Comparison of ENCODE assay signal across 8 cellular contexts in genomic region chr2:240567137-240567871, GRCh38. TPM values are rescaled to one million over a fixed set of nuclear protein-coding genes. Genes with fewer than 3 reads are reported as not detected.
DNase-seq lines count a peak whose midpoint lies in the region; ATAC-seq, FAIRE-seq and TF ChIP-seq lines count a peak whose summit lies in the region.

No MANE protein-coding gene starts in this region.

- 43% methylated on average over 26 of the region's 26 CpGs for WGBS in liver
- WGBS in testis, 2 donors, result 32 to 34% methylated on average over 14 to 26 of the region's 26 CpGs

- peak; percentile 46 for DNase-seq in bronchial epithelial cell (ENCODE audit: low read depth)
- peak; percentile 12 for DNase-seq in testis
- no peak for DNase-seq in NCI-H1105 treated with DMSO at 0.1 percent for 48 hours (lab: John Stamatoyannopoulos, UW)
- DNase-seq in RPMI8226, result no peak
- DNase-seq in cortex of kidney (lab: John Stamatoyannopoulos, UW), result no peak

- H3K4me3 ChIP-seq in bronchial epithelial cell (ENCODE audit: low read depth, low read length), result peak overlapping the region; percentile 65
- H3K4me3 ChIP-seq in liver (ENCODE audit: low read depth in 1 of 3, low read length in 3 of 3), result peak overlapping the region; percentile 45 to 82 (median 77)
- peak overlapping the region; percentile 53 to 57 for H3K4me3 ChIP-seq in testis

- intact Hi-C loops in testis (cut with DNase I; ENCODE audit: low total_unique reads), result no loop called here

- H3K36me3 ChIP-seq in bronchial epithelial cell (ENCODE audit: control insufficient read depth, insufficient read depth, low read length), result no peaks in the 10 kb centered on the region
- H3K36me3 ChIP-seq in liver (ENCODE audit: control insufficient read depth in 4 of 4, insufficient read depth in 3 of 4, low read depth in 1 of 4, low read length in 3 of 4), result peaks cover 0 to 2% (median 0%) of the 10 kb centered on the region in 4 donors
- no peaks in the 10 kb centered on the region for H3K36me3 ChIP-seq in testis (ENCODE audit: low read depth, missing control alignments)

- TF ChIP-seq CTCF in bronchial epithelial cell (IDR thresholded peaks at IDR 0.05; ENCODE audit: insufficient read depth, low read length, severe bottlenecking) (no peak), liver (IDR thresholded peaks at IDR 0.05; ENCODE audit: low read depth, low read length, missing input control) (no peak), testis (IDR thresholded peaks at IDR 0.05) (no peak)

- H3K27me3 ChIP-seq in bronchial epithelial cell (ENCODE audit: control insufficient read depth, insufficient read depth, low read length), result no peaks in the 10 kb centered on the region
- no peaks in the 10 kb centered on the region for H3K27me3 ChIP-seq in liver (ENCODE audit: control insufficient read depth in 4 of 4, insufficient read depth in 4 of 4, low read length in 3 of 4)
- no peaks in the 10 kb centered on the region for H3K27me3 ChIP-seq in testis

- H3K9me3 ChIP-seq in liver (ENCODE audit: control insufficient read depth in 4 of 4, low read length in 3 of 4) (no peaks in the 10 kb centered on the region), testis (no peaks in the 10 kb centered on the region)

- H3K9ac ChIP-seq in liver (ENCODE audit: low read depth in 1 of 2, low read length in 2 of 2), result peak overlapping the region; percentile 22 to 55

- peaks cover 24 to 42% (median 35%) of the 10 kb centered on the region in 4 donors for H3K4me1 ChIP-seq in liver (ENCODE audit: control insufficient read depth in 4 of 4, insufficient read depth in 4 of 4, low read length in 3 of 4)
- peaks cover 39% of the 10 kb centered on the region for H3K4me1 ChIP-seq in testis

- FAIRE-seq in bronchial epithelial cell (lab: Jason Lieb, UNC), result no peak

- TF ChIP-seq POLR2A in GM18505 (IDR thresholded peaks at IDR 0.05; ENCODE audit: borderline replicate concordance, extremely low read depth, insufficient read depth, insufficient read length), result peak; percentile 10
- TF ChIP-seq POLR2A in testis (IDR thresholded peaks at IDR 0.05), result no peak

- no peak for TF ChIP-seq RAD21 in liver (IDR thresholded peaks at IDR 0.05)

- no peak for ATAC-seq in GM18505 (IDR thresholded peaks at IDR 0.05; ENCODE audit: unreplicated experiment)
- peak; percentile 5 for ATAC-seq in SK-N-SH treated with all-trans-retinoic acid at 6 μM for 48 hours

- H3K27ac ChIP-seq in liver (ENCODE audit: low read depth in 1 of 2, low read length in 2 of 2) (peak overlapping the region; percentile 70 to 82), testis (peak overlapping the region; percentile 59 to 85)

TF ChIP-seq in SK-N-SH treated with all-trans-retinoic acid at 6 μM for 48 hours, 23 proteins besides CTCF, POLR2A, EP300 and RAD21 (continues in another document):
- TF ChIP-seq GLIS3 (CRISPR knock-in tag; IDR thresholded peaks at IDR 0.05) (no peak), ZFP30 (CRISPR knock-in tag; IDR thresholded peaks at IDR 0.05) (no peak), ESRRG (CRISPR knock-in tag; IDR thresholded peaks at IDR 0.05) (no peak), ISL1 (CRISPR knock-in tag; IDR thresholded peaks at IDR 0.05) (no peak), CSDC2 (CRISPR knock-in tag; IDR thresholded peaks at IDR 0.05) (no peak), ZC3H10 (CRISPR knock-in tag; IDR thresholded peaks at IDR 0.05) (no peak), PATZ1 (CRISPR knock-in tag; IDR thresholded peaks at IDR 0.05; ENCODE audit: borderline replicate concordance) (no peak), SNAI2 (CRISPR knock-in tag; IDR thresholded peaks at IDR 0.05) (no peak), OSR1 (CRISPR knock-in tag; IDR thresholded peaks at IDR 0.05) (no peak)
- TF ChIP-seq, protein P1, sequence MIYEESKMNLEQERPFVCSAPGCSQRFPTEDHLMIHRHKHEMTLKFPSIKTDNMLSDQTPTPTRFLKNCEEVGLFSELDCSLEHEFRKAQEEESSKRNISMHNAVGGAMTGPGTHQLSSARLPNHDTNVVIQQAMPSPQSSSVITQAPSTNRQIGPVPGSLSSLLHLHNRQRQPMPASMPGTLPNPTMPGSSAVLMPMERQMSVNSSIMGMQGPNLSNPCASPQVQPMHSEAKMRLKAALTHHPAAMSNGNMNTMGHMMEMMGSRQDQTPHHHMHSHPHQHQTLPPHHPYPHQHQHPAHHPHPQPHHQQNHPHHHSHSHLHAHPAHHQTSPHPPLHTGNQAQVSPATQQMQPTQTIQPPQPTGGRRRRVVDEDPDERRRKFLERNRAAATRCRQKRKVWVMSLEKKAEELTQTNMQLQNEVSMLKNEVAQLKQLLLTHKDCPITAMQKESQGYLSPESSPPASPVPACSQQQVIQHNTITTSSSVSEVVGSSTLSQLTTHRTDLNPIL (CRISPR knock-in tag; IDR thresholded peaks at IDR 0.05; ENCODE audit: low read depth), result no peak

TF ChIP-seq in liver, 16 proteins besides CTCF, POLR2A, EP300 and RAD21:
- TF ChIP-seq FOXA2 (IDR thresholded peaks at IDR 0.05) (no peak), ZBTB33 (IDR thresholded peaks at IDR 0.05) (no peak), RXRA (IDR thresholded peaks at IDR 0.05) (no peak)

RNA-seq across cellular contexts. Expression of gene RNPEPL1, which starts 1.0 kb away (rescaled TPM):
- 10.8 and 12.3 TPM in 2 replicates for total RNA-seq in bronchial epithelial cell
- 10 to 100 TPM; 26.1 to 32.8 TPM for total RNA-seq in liver
- polyA plus RNA-seq in liver, result 10 to 100 TPM; 24.8 to 43.9 TPM
- total RNA-seq in testis, result 10 to 100 TPM; 39.1 to 48.5 TPM
- 28.9 TPM for polyA plus RNA-seq in testis (ENCODE audit: insufficient read depth, low read depth, low replicate concordance)

RNA-seq across cellular contexts. Expression of gene DUSP28, which starts 7.1 kb away (rescaled TPM):
- total RNA-seq in bronchial epithelial cell, result 1.9 and 2.1 TPM in 2 replicates
- total RNA-seq in liver, result 1 to 10 TPM; 1.9 to 3.5 TPM
- polyA plus RNA-seq in liver, result 1 to 10 TPM; 2.4 to 4.1 TPM
- 10 to 100 TPM; 24.7 to 37.6 TPM for total RNA-seq in testis
- polyA plus RNA-seq in testis (ENCODE audit: insufficient read depth, low read depth, low replicate concordance), result 19.3 TPM

RNA-seq across cellular contexts. Expression of gene ANKMY1, which starts 9.5 kb away (rescaled TPM):
- 10.8 and 15.8 TPM in 2 replicates for total RNA-seq in bronchial epithelial cell
- total RNA-seq in liver, result 10 to 100 TPM in 1 of 2 donors, 1 to 10 TPM in 1; 5.4 to 12.8 TPM
- 1 to 10 TPM; 2.5 to 3.0 TPM for polyA plus RNA-seq in liver
- 10 to 100 TPM; 57.3 to 75.7 TPM for total RNA-seq in testis
- polyA plus RNA-seq in testis (ENCODE audit: insufficient read depth, low read depth, low replicate concordance), result 92.5 TPM

RNA-seq across cellular contexts. Expression of gene CAPN10, which starts 19.2 kb away (rescaled TPM):
- total RNA-seq in bronchial epithelial cell (13.4 and 22.4 TPM in 2 replicates), liver (10 to 100 TPM in 1 of 2 donors, 1 to 10 TPM in 1; 5.3 to 11.3 TPM), testis (100 to 1,000 TPM in 1 of 2 donors, 10 to 100 TPM in 1; 66.5 to 104 TPM)
- polyA plus RNA-seq in liver (1 to 10 TPM; 4.8 to 7.6 TPM), testis (ENCODE audit: insufficient read depth, low read depth, low replicate concordance) (29.8 TPM)

RNA-seq across cellular contexts. Expression of gene GPR35, which starts 58.0 kb away (rescaled TPM):
- total RNA-seq in bronchial epithelial cell (0.26 and 0.38 TPM in 2 replicates), liver (1 to 10 TPM in 1 of 2 donors, under 1 TPM in 1; 0.50 to 2.4 TPM), testis (10 to 100 TPM in 1 of 2 donors, 1 to 10 TPM in 1; 9.5 to 11.5 TPM)
- polyA plus RNA-seq in liver (under 1 TPM; 0.30 to 0.38 TPM), testis (ENCODE audit: insufficient read depth, low read depth, low replicate concordance) (3.1 TPM)

Comparison
In these comparisons a context has a peak if more than half of its experiments do, and no peak if none do; other contexts are left out.
1. DNase-seq: peak in bronchial epithelial cell (single experiment) and testis (single experiment); none in NCI-H1105 treated with DMSO at 0.1 percent for 48 hours (single experiment), RPMI8226 (single experiment) and cortex of kidney (single experiment).
2. Peak in every context shown above with its lines, with median percentiles within 50 percentile points of each other: H3K4me3 ChIP-seq.